In the genomic region with DNA sequence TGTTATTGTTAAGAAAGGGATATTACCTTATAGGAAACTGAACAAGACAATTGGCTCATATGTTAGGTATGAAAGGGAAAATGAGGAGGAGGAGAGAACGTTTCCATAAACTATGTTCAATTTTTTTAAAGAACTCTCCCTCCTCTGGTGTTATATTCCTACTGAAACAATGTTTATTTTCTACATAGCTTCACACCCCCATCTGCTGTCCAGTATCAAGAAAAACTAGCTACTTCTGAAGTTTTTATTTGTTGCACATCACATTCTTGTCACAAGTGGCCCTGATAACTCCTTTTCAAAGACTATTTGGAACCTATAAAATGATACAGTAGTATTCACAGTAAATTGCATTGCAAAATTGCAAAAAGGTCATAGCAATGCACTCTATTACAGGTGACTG, we compare ENCODE assay signal across 18 cellular contexts.
DNase-seq lines count a peak whose midpoint lies in the region; TF ChIP-seq lines count a peak whose summit lies in the region.
"Had no signal": no experiment of that assay in that cellular context is flagged by ENCODE, and none has a peak within 500 bp of the region (broad histone marks: within the 10 kb centered on the region; RNA-seq: fewer than 3 reads in every experiment).

No MANE protein-coding gene starts in this region.

- no peaks in the 10 kb centered on the region for H3K27me3 ChIP-seq in Loucy (ENCODE audit: insufficient read depth, low read length, poor library complexity, severe bottlenecking)
- H3K27me3 ChIP-seq in neural cell (ENCODE audit: insufficient read depth, low read depth, low read length): no peaks in the 10 kb centered on the region
- no peaks in the 10 kb centered on the region for H3K27me3 ChIP-seq in dorsolateral prefrontal cortex
- H3K27me3 ChIP-seq: gastroesophageal sphincter, spleen, tibial nerve had no signal

- H3K4me3 ChIP-seq in Loucy (ENCODE audit: low read length, poor library complexity, severe bottlenecking) (no peak overlapping the region), astrocyte of the spinal cord (ENCODE audit: low read depth, low read length) (no peak overlapping the region), neural cell (ENCODE audit: low read length) (no peak overlapping the region), dorsolateral prefrontal cortex (no peak overlapping the region)
- H3K4me3 ChIP-seq: gastroesophageal sphincter, lower lobe of right lung, spleen, tibial nerve had no signal

- H4K20me1 ChIP-seq in Loucy (ENCODE audit: insufficient read depth, low read length, poor library complexity, severe bottlenecking): no peaks in the 10 kb centered on the region
- H4K20me1 ChIP-seq in neural cell (ENCODE audit: insufficient read depth): no peaks in the 10 kb centered on the region

- H2AFZ ChIP-seq in Loucy (ENCODE audit: low read length): no peak overlapping the region
- no peak overlapping the region for H2AFZ ChIP-seq in neural cell (ENCODE audit: low read depth, low read length)

- H3K9me2 ChIP-seq in Loucy (replicated peaks; ENCODE audit: low read depth, low read length): no peaks in the 10 kb centered on the region
- H3K9me2 ChIP-seq in neural cell (ENCODE audit: insufficient read depth, low read length): no peaks in the 10 kb centered on the region

- H3K27ac ChIP-seq in neural cell (ENCODE audit: low read length): no peak overlapping the region
- H3K27ac ChIP-seq in dorsolateral prefrontal cortex: no peak overlapping the region
- H3K27ac ChIP-seq: gastroesophageal sphincter, lower lobe of right lung, spleen, tibial nerve had no signal

- H3K4me2 ChIP-seq in Loucy (ENCODE audit: low read depth, low read length, poor library complexity, severe bottlenecking) (no peak overlapping the region), neural cell (ENCODE audit: low read length) (no peak overlapping the region)

- H3K9me3 ChIP-seq in Loucy (ENCODE audit: insufficient read depth, low read depth, low read length): no peaks in the 10 kb centered on the region
- H3K9me3 ChIP-seq in neural cell (ENCODE audit: low read length): peaks cover 9% of the 10 kb centered on the region
- H3K9me3 ChIP-seq: lower lobe of right lung had no signal

- H3K9ac ChIP-seq in Loucy (ENCODE audit: low read depth, low read length, poor library complexity, severe bottlenecking) (no peak overlapping the region), neural cell (ENCODE audit: low read length) (no peak overlapping the region)

- TF ChIP-seq CTCF in Loucy (conservative IDR thresholded peaks at IDR 0.05; ENCODE audit: low read length) (peak; percentile 10; the same call in 1 of the 2 replicates), astrocyte of the spinal cord (IDR thresholded peaks at IDR 0.05; ENCODE audit: low read depth, low read length) (peak; percentile 23), neural cell (IDR thresholded peaks at IDR 0.05; ENCODE audit: poor library complexity, severe bottlenecking) (peak; percentile 29), GM10266 (IDR thresholded peaks at IDR 0.05; ENCODE audit: control insufficient read depth, insufficient read depth, low read depth, missing control alignments) (no peak), dorsolateral prefrontal cortex (IDR thresholded peaks at IDR 0.05 in 54 of 56, conservative IDR thresholded peaks at IDR 0.05 in 2 of 56; ENCODE audit: low read depth in 1 of 56, partially characterized antibody in 56 of 56) (peak in 1 of 56 donors; percentile 27)

- peak; percentile 27 for DNase-seq in DMS 273 (lab: John Stamatoyannopoulos, UW; ENCODE audit: unreplicated experiment)
- no peak for DNase-seq in DMS 273 treated with DMSO at 0.1 percent for 48 hours (lab: John Stamatoyannopoulos, UW)
- DNase-seq in astrocyte of the spinal cord (ENCODE audit: low read depth, low spot score): peak; percentile 48
- no peak for DNase-seq in GM10266 (ENCODE audit: extremely low spot score)
- DNase-seq in dorsolateral prefrontal cortex: no peak
- DNase-seq in germinal center (ENCODE audit: low spot score): no peak
- DNase-seq: 8988T; activated naive CD8-positive, alpha-beta T cell treated with anti-CD3 and anti-CD28 coated beads, Interleukin-2, amount 50 U/mL, for 24 hours; lower lobe of right lung; NCI-H2081; NCI-H526 treated with DMSO at 0.1 percent for 48 hours; posterior cingulate gyrus; spleen; T-helper 17 cell had no signal

- TF ChIP-seq RAD21 in neural cell (conservative IDR thresholded peaks at IDR 0.05): peak; percentile 44

- H3F3A ChIP-seq in Loucy (ENCODE audit: low read depth) (no peaks in the 10 kb centered on the region), neural cell (ENCODE audit: insufficient read depth, low read length, poor library complexity, severe bottlenecking) (no peaks in the 10 kb centered on the region)

- H3K36me3 ChIP-seq in Loucy (ENCODE audit: insufficient read depth, low read length) (no peaks in the 10 kb centered on the region), neural cell (ENCODE audit: insufficient read depth, low read length) (no peaks in the 10 kb centered on the region)
- H3K36me3 ChIP-seq: gastroesophageal sphincter, lower lobe of right lung, spleen, tibial nerve had no signal

- in situ Hi-C loops in astrocyte of the spinal cord (cut with HindIII; ENCODE audit: low sequenced_read_pairs): no loop called here

- TF ChIP-seq EP300 in neural cell (conservative IDR thresholded peaks at IDR 0.05; ENCODE audit: poor library complexity, severe bottlenecking): no peak

- H3K4me1 ChIP-seq in Loucy (ENCODE audit: insufficient read depth, low read length, poor library complexity, severe bottlenecking): no peaks in the 10 kb centered on the region
- H3K4me1 ChIP-seq: gastroesophageal sphincter, lower lobe of right lung, spleen, tibial nerve had no signal

- intact Hi-C loops in dorsolateral prefrontal cortex (cut with DNase I): no loop called here

- H3K79me2 ChIP-seq in Loucy (ENCODE audit: insufficient read depth, low read length) (no peaks in the 10 kb centered on the region), neural cell (replicated peaks; ENCODE audit: insufficient read depth, low read length) (no peaks in the 10 kb centered on the region)

TF ChIP-seq in neural cell, 6 proteins besides CTCF, POLR2A, EP300 and RAD21:
- TF ChIP-seq MXI1 (conservative IDR thresholded peaks at IDR 0.05; ENCODE audit: poor library complexity, severe bottlenecking) (no peak), SMC3 (conservative IDR thresholded peaks at IDR 0.05; ENCODE audit: poor library complexity) (peak; percentile 36)

Comparison
In these comparisons a context has a peak if more than half of its experiments do, and no peak if none do; other contexts are left out.
1. DNase-seq: peak in DMS 273 (single experiment) and astrocyte of the spinal cord (single experiment); none in DMS 273 treated with DMSO at 0.1 percent for 48 hours (single experiment), GM10266 (single experiment), dorsolateral prefrontal cortex (0 of 10) and germinal center (single experiment).